In the genomic region with DNA sequence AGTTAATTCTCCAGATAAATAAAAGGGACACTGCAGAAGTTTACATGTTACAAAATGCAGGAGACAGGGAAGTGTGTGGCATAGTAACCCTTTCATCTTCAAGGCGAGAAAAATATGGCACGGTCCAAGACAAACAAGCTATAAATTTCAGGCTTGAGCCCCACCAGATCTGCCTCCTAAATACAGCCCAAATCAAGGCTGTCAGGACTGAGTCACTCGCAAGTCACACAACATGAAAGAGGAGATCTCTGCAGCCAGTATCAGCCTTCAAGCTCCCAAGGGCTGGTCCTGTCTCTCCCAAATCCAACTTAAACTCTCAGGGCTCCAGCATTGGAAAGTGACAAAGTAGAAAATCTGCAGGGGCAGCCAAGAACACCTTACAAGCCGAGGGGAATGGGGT, we compare ENCODE assay signal across 30 cellular contexts.
"Had no signal": no experiment of that assay in that cellular context is flagged by ENCODE, and none has a peak within 500 bp of the region (broad histone marks: within the 10 kb centered on the region; RNA-seq: fewer than 3 reads in every experiment).

No MANE protein-coding gene starts in this region.

- H3K9me3 ChIP-seq: ascending aorta, ovary, prostate gland, stomach, thyroid gland, upper lobe of left lung, vagina had no signal

- H3K36me3 ChIP-seq: ascending aorta, ovary, prostate gland, stomach, thyroid gland, upper lobe of left lung, vagina had no signal

- H3K27ac Mint-ChIP-seq: activated naive CD8-positive, alpha-beta T cell; activated T-cell treated with anti-CD3 and anti-CD28 coated beads, Interleukin-2, amount 50 U/mL, for 72 hours; brain; immature natural killer cell; nephron progenitor cell; stimulated activated memory B cell treated with anti-CD40 and anti-IgM and Interleukin-4, amounts not matched to agents 10 μg/mL and 1 μg/mL and 100 μg/mL, for 72 hours; T-helper 2 cell treated with Interferon-gamma antibody and Interleukin-4, amounts not matched to agents 5 μg/mL and 100 μg/mL, for 36 hours had no signal

- ATAC-seq: activated T-cell treated with anti-CD3 and anti-CD28 coated beads, Interleukin-2, amount 50 U/mL, for 72 hours; sciatic nerve; stimulated activated memory B cell treated with anti-CD40 and anti-IgM and Interleukin-4, amounts not matched to agents 10 μg/mL and 1 μg/mL and 100 μg/mL, for 72 hours had no signal

- DNase-seq: activated CD4-positive, alpha-beta T cell treated with anti-CD3 and anti-CD28 coated beads for 4 hours; activated CD4-positive, alpha-beta T cell treated with anti-CD3 and anti-CD28 coated beads, Interleukin-2, amount 50 U/mL, for 4 hours; activated CD4-positive, CD25-positive, alpha-beta regulatory T cell; activated naive CD4-positive, alpha-beta T cell; activated T-cell treated with anti-CD3 and anti-CD28 coated beads for 4 hours; activated T-cell treated with anti-CD3 and anti-CD28 coated beads, Interleukin-2, amount 50 U/mL, for 72 hours; dorsolateral prefrontal cortex; effector memory CD4-positive, alpha-beta T cell; head of caudate nucleus; hypothalamus; immature natural killer cell; kidney; nephron progenitor cell; ovary; retina; stimulated activated CD4-positive, alpha-beta T cell treated with anti-CD3 and anti-CD28 coated beads, Interleukin-4, amount 100 ng/mL, for 4 hours; stimulated activated CD8-positive, alpha-beta memory T cell treated with anti-CD3 and anti-CD28 coated beads, Interleukin-4, amount 100 ng/mL, for 48 hours; stomach; thyroid gland; upper lobe of left lung had no signal

- H3K27me3 ChIP-seq: ascending aorta, ovary, stomach, thyroid gland, upper lobe of left lung, vagina had no signal

- H3K27me3 Mint-ChIP-seq: brain; stimulated activated memory B cell treated with anti-CD40 and anti-IgM and Interleukin-4, amounts not matched to agents 10 μg/mL and 1 μg/mL and 100 μg/mL, for 72 hours had no signal

- H3K36me3 Mint-ChIP-seq: activated naive CD8-positive, alpha-beta T cell; brain; immature natural killer cell; stimulated activated memory B cell treated with anti-CD40 and anti-IgM and Interleukin-4, amounts not matched to agents 10 μg/mL and 1 μg/mL and 100 μg/mL, for 72 hours had no signal

- H3K9me3 Mint-ChIP-seq: brain; immature natural killer cell; nephron progenitor cell; T-helper 2 cell treated with Interferon-gamma antibody and Interleukin-4, amounts not matched to agents 5 μg/mL and 100 μg/mL, for 36 hours had no signal

- H3K4me3 ChIP-seq: ascending aorta, coronary artery, dorsolateral prefrontal cortex, ovary, prostate gland, skin epidermis, stomach, thyroid gland, upper lobe of left lung, vagina had no signal

- H3K4me1 Mint-ChIP-seq: brain; immature natural killer cell; stimulated activated memory B cell treated with anti-CD40 and anti-IgM and Interleukin-4, amounts not matched to agents 10 μg/mL and 1 μg/mL and 100 μg/mL, for 72 hours had no signal

- H3K4me1 ChIP-seq: ascending aorta, prostate gland, upper lobe of left lung, vagina had no signal

- H3K4me3 Mint-ChIP-seq: activated naive CD8-positive, alpha-beta T cell; activated T-cell treated with anti-CD3 and anti-CD28 coated beads, Interleukin-2, amount 50 U/mL, for 72 hours; brain; immature natural killer cell; nephron progenitor cell; stimulated activated memory B cell treated with anti-CD40 and anti-IgM and Interleukin-4, amounts not matched to agents 10 μg/mL and 1 μg/mL and 100 μg/mL, for 72 hours; T-helper 2 cell treated with Interferon-gamma antibody and Interleukin-4, amounts not matched to agents 5 μg/mL and 100 μg/mL, for 36 hours had no signal

- H3K27ac ChIP-seq: ascending aorta, coronary artery, dorsolateral prefrontal cortex, ovary, prostate gland, skin epidermis, thyroid gland, upper lobe of left lung, vagina had no signal
